In the genomic region with DNA sequence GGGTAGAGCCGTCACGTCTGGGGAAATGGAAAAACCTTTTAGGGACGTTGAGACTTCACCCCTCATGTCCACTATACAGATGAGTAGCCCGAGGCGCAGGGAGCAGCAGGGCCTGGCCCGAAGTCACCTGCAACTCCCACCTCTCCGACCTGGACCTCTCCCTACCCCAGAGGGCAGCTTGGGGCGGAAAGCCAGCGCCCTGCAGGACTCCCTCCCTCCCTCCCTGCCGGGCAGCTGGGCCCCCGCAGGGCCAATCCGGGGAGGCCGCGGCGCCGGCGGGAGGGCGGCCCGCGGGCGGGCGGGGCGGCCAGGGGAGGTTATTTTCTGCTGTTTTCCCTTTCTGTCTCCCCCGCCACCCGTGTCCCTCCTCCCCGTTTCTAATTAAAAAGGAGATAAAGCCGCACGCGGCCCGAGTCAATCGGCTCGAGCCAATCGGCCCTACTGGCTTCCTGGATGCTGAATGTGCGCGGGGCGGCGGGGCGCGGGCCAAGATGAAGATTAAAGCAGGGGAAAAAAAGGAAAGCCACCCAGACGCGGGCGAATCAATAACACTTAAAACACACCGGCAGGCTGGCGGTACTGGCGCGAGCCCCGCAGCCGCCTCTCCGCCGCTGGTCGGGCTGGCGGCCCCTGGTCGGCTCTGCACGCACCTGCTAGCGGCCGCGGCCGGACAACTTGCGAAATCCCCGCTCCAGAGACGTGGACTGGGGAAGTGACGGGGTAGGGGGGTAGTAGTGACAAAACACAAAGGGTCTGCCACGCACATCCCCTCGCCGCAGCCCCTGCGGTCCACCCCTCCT, we compare ENCODE assay signal across 9 cellular contexts. TPM values are rescaled to one million over a fixed set of nuclear protein-coding genes. Genes with fewer than 3 reads are reported as not detected.
A peak's percentile ranks its signal among the peaks of the same experiment; 100 is the strongest.
DNase-seq lines count a peak whose midpoint lies in the region; ATAC-seq and TF ChIP-seq lines count a peak whose summit lies in the region.
"Had no signal": no experiment of that assay in that cellular context is flagged by ENCODE, and none has a peak within 500 bp of the region (broad histone marks: within the 10 kb centered on the region; RNA-seq: fewer than 3 reads in every experiment).

No MANE protein-coding gene starts in this region.

- H3K27ac Mint-ChIP-seq in T-helper 17 cell, result peak overlapping the region; percentile 66

- H4K12ac ChIP-seq in trophoblast cell (ENCODE audit: low read depth, low read length), result no peak overlapping the region

- no peak for TF ChIP-seq CTCF in colonic mucosa (IDR thresholded peaks at IDR 0.05)

- H3K27me3 ChIP-seq in trophoblast cell (ENCODE audit: insufficient read depth, low read length) (peaks cover 61% of the 10 kb centered on the region), colonic mucosa (peaks cover 50% of the 10 kb centered on the region)

- H4K8ac ChIP-seq in trophoblast cell (ENCODE audit: low read depth, low read length), result no peak overlapping the region

- intact Hi-C loops in colonic mucosa (cut with DNase I), result no loop called here

- H3K79me1 ChIP-seq in trophoblast cell (ENCODE audit: low read length), result no peaks in the 10 kb centered on the region

- no peak overlapping the region for H2BK5ac ChIP-seq in trophoblast cell (ENCODE audit: low read depth, low read length, poor library complexity)

- no CpG with 5 or more reads among the region's 66 CpGs for WGBS in trophoblast cell (ENCODE audit: extremely low coverage, insufficient coverage, insufficient read length)

- H3K4me2 ChIP-seq in trophoblast cell (ENCODE audit: low read length), result peak overlapping the region; percentile 64

- no peak overlapping the region for H3K14ac ChIP-seq in trophoblast cell (ENCODE audit: low read length)

- DNase-seq in T-helper 17 cell, result no peak
- DNase-seq in epithelial cell of prostate (ENCODE audit: low read depth, low spot score), result no peak
- peak; percentile 41 to 67 for DNase-seq in trophoblast cell
- DNase-seq in GOT3 (lab: John Stamatoyannopoulos, UW), result no peak
- no peak for DNase-seq in A172 (ENCODE audit: low spot score)
- DNase-seq in colonic mucosa, result no peak
- DNase-seq in activated effector memory CD4-positive, alpha-beta T cell treated with Interleukin-2 at 50 U/mL for 16 hours, result no peak
- DNase-seq: right lobe of liver had no signal

- no peak overlapping the region for H3K18ac ChIP-seq in trophoblast cell (ENCODE audit: low read length)

- ATAC-seq in T-helper 17 cell, result no peak

- no peak overlapping the region for H2BK12ac ChIP-seq in trophoblast cell (ENCODE audit: low read length)

- H3K4me1 ChIP-seq in ES-I3 (ENCODE audit: insufficient read depth, low read length), result peaks cover 8% of the 10 kb centered on the region; the same call in 1 of the 2 replicates
- H3K4me1 ChIP-seq in trophoblast cell (ENCODE audit: control insufficient read depth in 1 of 2, insufficient read depth in 2 of 2, low read length in 2 of 2), result peaks cover 9 to 12% of the 10 kb centered on the region in 2 experiments
- peaks cover 10% of the 10 kb centered on the region for H3K4me1 ChIP-seq in colonic mucosa

- H3K4ac ChIP-seq in trophoblast cell (ENCODE audit: low read depth, low read length), result no peak overlapping the region

- H3K36me3 Mint-ChIP-seq in T-helper 17 cell (ENCODE audit: low read depth), result peaks cover 12% of the 10 kb centered on the region

- no peaks in the 10 kb centered on the region for H3K36me3 ChIP-seq in ES-I3 (ENCODE audit: insufficient read depth, low read length)
- H3K36me3 ChIP-seq in trophoblast cell (ENCODE audit: control insufficient read depth in 1 of 2, insufficient read depth in 2 of 2, low read length in 2 of 2), result no peaks in the 10 kb centered on the region
- no peaks in the 10 kb centered on the region for H3K36me3 ChIP-seq in colonic mucosa
- H3K36me3 ChIP-seq: right lobe of liver had no signal

- peaks cover 31% of the 10 kb centered on the region for H3K27me3 Mint-ChIP-seq in T-helper 17 cell

- H3K27ac ChIP-seq in epithelial cell of prostate (peak overlapping the region; percentile 65), trophoblast cell (ENCODE audit: low read depth, low read length) (no peak overlapping the region), colonic mucosa (no peak overlapping the region)
- H3K27ac ChIP-seq: right lobe of liver had no signal

- H3K4me1 Mint-ChIP-seq in T-helper 17 cell, result peaks cover 28% of the 10 kb centered on the region

- no peaks in the 10 kb centered on the region for H3K79me2 ChIP-seq in trophoblast cell (ENCODE audit: control insufficient read depth, insufficient read depth, low read length, poor library complexity)

- no peak overlapping the region for H3K23ac ChIP-seq in trophoblast cell (ENCODE audit: low read length)

- H2BK120ac ChIP-seq in trophoblast cell (ENCODE audit: insufficient read depth, low read length, poor library complexity), result no peak overlapping the region

- H3K4me3 ChIP-seq in trophoblast cell (ENCODE audit: low read depth, low read length) (peak overlapping the region; percentile 17), colonic mucosa (no peak overlapping the region)
- H3K4me3 ChIP-seq: right lobe of liver had no signal

- H2AK5ac ChIP-seq in trophoblast cell (ENCODE audit: low read length), result no peak overlapping the region

- no peaks in the 10 kb centered on the region for H3K9me3 ChIP-seq in ES-I3 (ENCODE audit: control insufficient read depth, insufficient read depth, low read length)
- no peaks in the 10 kb centered on the region for H3K9me3 ChIP-seq in T-helper 17 cell (ENCODE audit: control insufficient read depth, low read length, poor library complexity, severe bottlenecking)
- H3K9me3 ChIP-seq in trophoblast cell (ENCODE audit: insufficient read depth, low read depth, low read length), result peaks cover 4% of the 10 kb centered on the region
- H3K9me3 ChIP-seq in colonic mucosa, result no peaks in the 10 kb centered on the region
- H3K9me3 ChIP-seq: right lobe of liver had no signal

- no peak overlapping the region for H2AFZ ChIP-seq in trophoblast cell (ENCODE audit: insufficient read depth, low read length, poor library complexity)

- H3K4me3 Mint-ChIP-seq in T-helper 17 cell, result peak overlapping the region; percentile 94

- H4K91ac ChIP-seq in trophoblast cell (ENCODE audit: low read depth, low read length), result no peak overlapping the region

- peak overlapping the region; percentile 68; the same call in 1 of the 2 replicates for H3K9ac ChIP-seq in ES-I3 (ENCODE audit: low read depth, low read length)
- H3K9ac ChIP-seq in trophoblast cell (ENCODE audit: low read length), result no peak overlapping the region
- H3K9ac ChIP-seq in colonic mucosa (ENCODE audit: low read depth in 2 of 2, low read length in 2 of 2), result no peak overlapping the region

RNA-seq across cellular contexts. Expression of gene WNT7A, which starts 1.8 kb away (rescaled TPM):
- total RNA-seq in T-helper 17 cell (10 to 100 TPM; 10.1 to 14.5 TPM), colonic mucosa (not detected)
- 0.37 and 0.46 TPM in 2 replicates for polyA plus RNA-seq in trophoblast cell (2013)
- not detected in 2 replicates for total RNA-seq in A172 (2014; rRNA removed; shearing (Covaris generic))
- total RNA-seq: right lobe of liver had no signal

Comparison
In these comparisons a context has a peak if more than half of its experiments do, and no peak if none do; other contexts are left out.
1. DNase-seq: peak in trophoblast cell (2 of 2); none in T-helper 17 cell (0 of 3), epithelial cell of prostate (single experiment), GOT3 (single experiment), A172 (single experiment), colonic mucosa (single experiment) and activated effector memory CD4-positive, alpha-beta T cell treated with Interleukin-2 at 50 U/mL for 16 hours (single experiment).
2. RNA of gene WNT7A, which starts 1.8 kb away (total RNA-seq): 10.1 to 14.5 TPM in T-helper 17 cell; not detected in colonic mucosa and not detected in A172; every median in the first group is over 10 times any median in the second.